27 cellular contexts compared by ENCODE assay signal in genomic region chr4:54526560-54526959, GRCh38.
"Had no signal": no experiment of that assay in that cellular context is flagged by ENCODE, and none has a peak within 500 bp of the region (broad histone marks: within the 10 kb centered on the region; RNA-seq: fewer than 3 reads in every experiment).

No MANE protein-coding gene starts in this region.

- H3K27ac Mint-ChIP-seq: activated naive CD4-positive, alpha-beta T cell treated with anti-CD3 and anti-CD28 coated beads for 36 hours; activated naive CD8-positive, alpha-beta T cell treated with anti-CD3 and anti-CD28 coated beads for 36 hours; activated T-helper 1 cell treated with anti-CD3 and anti-CD28 coated beads, Interleukin-12 subunit alpha, Interleukin-12 subunit beta, Interleukin-2, Interleukin-4 antibody, amounts not matched to agents 30 ng/mL and 10 ng/mL and 1 ng/mL, durations not matched to agents 14 hours and 24 hours and 36 hours; natural killer cell; neural progenitor cell; stimulated activated memory B cell treated with anti-CD40 and anti-IgM and Interleukin-4, amounts not matched to agents 10 μg/mL and 1 μg/mL and 100 μg/mL, for 72 hours had no signal

- H3K36me3 Mint-ChIP-seq: activated naive CD8-positive, alpha-beta T cell treated with anti-CD3 and anti-CD28 coated beads for 36 hours; natural killer cell; neural progenitor cell; stimulated activated memory B cell treated with anti-CD40 and anti-IgM and Interleukin-4, amounts not matched to agents 10 μg/mL and 1 μg/mL and 100 μg/mL, for 72 hours had no signal

- DNase-seq: activated CD4-positive, alpha-beta T cell treated with anti-CD3 and anti-CD28 coated beads for 48 hours; activated CD4-positive, alpha-beta T cell treated with anti-CD3 and anti-CD28 coated beads, Interleukin-2, amount 50 U/mL, for 48 hours; activated CD8-positive, alpha-beta memory T cell treated with anti-CD3 and anti-CD28 coated beads, Interleukin-2, amount 50 U/mL, for 4 hours; activated effector memory CD4-positive, alpha-beta T cell treated with anti-CD3 and anti-CD28 coated beads, Interleukin-2, amount 50 U/mL, for 16 hours; activated naive CD4-positive, alpha-beta T cell treated with anti-CD3 and anti-CD28 coated beads for 36 hours; activated naive CD8-positive, alpha-beta T cell treated with anti-CD3 and anti-CD28 coated beads for 36 hours; activated T-cell treated with anti-CD3 and anti-CD28 coated beads, Interleukin-2, amount 50 U/mL, for 1 hour; adrenal gland; aorta; body of pancreas; dermis blood vessel endothelial cell; effector CD4-positive, alpha-beta T cell; left ventricle myocardium inferior; mesendoderm; natural killer cell; occipital lobe; psoas muscle; stimulated activated CD4-positive, alpha-beta T cell treated with anti-CD3 and anti-CD28 coated beads, Interleukin-1b, Interleukin-23, amount 100 ng/mL, for 48 hours; stimulated activated CD4-positive, alpha-beta T cell treated with anti-CD3 and anti-CD28 coated beads, Interleukin-4, amount 100 ng/mL, for 4 hours; stimulated activated CD8-positive, alpha-beta memory T cell treated with anti-CD3 and anti-CD28 coated beads, Interleukin-4, amount 100 ng/mL, for 48 hours; stimulated activated naive CD8-positive, alpha-beta T cell treated with anti-CD3 and anti-CD28 coated beads, Interleukin-15, amount 100 ng/mL, for 72 hours; substantia nigra; thyroid gland had no signal

- ATAC-seq: activated CD4-positive, CD25-positive, alpha-beta regulatory T cell treated with anti-CD3 and anti-CD28 coated beads, Interleukin-2, amount 50 U/mL, for 24 hours; body of pancreas; natural killer cell; psoas muscle; stimulated activated memory B cell treated with anti-CD40 and anti-IgM and Interleukin-4, amounts not matched to agents 10 μg/mL and 1 μg/mL and 100 μg/mL, for 72 hours; stimulated activated naive CD8-positive, alpha-beta T cell treated with anti-CD3 and anti-CD28 coated beads, Interleukin-15, amount 100 ng/mL, for 72 hours had no signal

- H3K4me1 Mint-ChIP-seq: activated naive CD8-positive, alpha-beta T cell treated with anti-CD3 and anti-CD28 coated beads for 36 hours; natural killer cell; neural progenitor cell; stimulated activated memory B cell treated with anti-CD40 and anti-IgM and Interleukin-4, amounts not matched to agents 10 μg/mL and 1 μg/mL and 100 μg/mL, for 72 hours; stimulated activated naive CD8-positive, alpha-beta T cell treated with anti-CD3 and anti-CD28 coated beads, Interleukin-15, amount 100 ng/mL, for 72 hours had no signal

- H3K27me3 Mint-ChIP-seq: activated naive CD8-positive, alpha-beta T cell treated with anti-CD3 and anti-CD28 coated beads for 36 hours; stimulated activated memory B cell treated with anti-CD40 and anti-IgM and Interleukin-4, amounts not matched to agents 10 μg/mL and 1 μg/mL and 100 μg/mL, for 72 hours had no signal

- H3K4me3 Mint-ChIP-seq: activated naive CD4-positive, alpha-beta T cell treated with anti-CD3 and anti-CD28 coated beads for 36 hours; activated naive CD8-positive, alpha-beta T cell treated with anti-CD3 and anti-CD28 coated beads for 36 hours; activated T-helper 1 cell treated with anti-CD3 and anti-CD28 coated beads, Interleukin-12 subunit alpha, Interleukin-12 subunit beta, Interleukin-2, Interleukin-4 antibody, amounts not matched to agents 30 ng/mL and 10 ng/mL and 1 ng/mL, durations not matched to agents 14 hours and 24 hours and 36 hours; natural killer cell; neural progenitor cell; stimulated activated memory B cell treated with anti-CD40 and anti-IgM and Interleukin-4, amounts not matched to agents 10 μg/mL and 1 μg/mL and 100 μg/mL, for 72 hours; stimulated activated naive CD8-positive, alpha-beta T cell treated with anti-CD3 and anti-CD28 coated beads, Interleukin-15, amount 100 ng/mL, for 72 hours had no signal

- H3K9me3 Mint-ChIP-seq: activated naive CD4-positive, alpha-beta T cell treated with anti-CD3 and anti-CD28 coated beads for 36 hours; activated naive CD8-positive, alpha-beta T cell treated with anti-CD3 and anti-CD28 coated beads for 36 hours; activated T-helper 1 cell treated with anti-CD3 and anti-CD28 coated beads, Interleukin-12 subunit alpha, Interleukin-12 subunit beta, Interleukin-2, Interleukin-4 antibody, amounts not matched to agents 30 ng/mL and 10 ng/mL and 1 ng/mL, durations not matched to agents 14 hours and 24 hours and 36 hours; natural killer cell; stimulated activated memory B cell treated with anti-CD40 and anti-IgM and Interleukin-4, amounts not matched to agents 10 μg/mL and 1 μg/mL and 100 μg/mL, for 72 hours; stimulated activated naive CD8-positive, alpha-beta T cell treated with anti-CD3 and anti-CD28 coated beads, Interleukin-15, amount 100 ng/mL, for 72 hours had no signal
